In genomic region chr18:41761329-41762028, GRCh38 we compare ENCODE assay signal across 14 cellular contexts.
A peak's percentile ranks its signal among the peaks of the same experiment; 100 is the strongest.
DNase-seq lines count a peak whose midpoint lies in the region; ATAC-seq and TF ChIP-seq lines count a peak whose summit lies in the region.
"Had no signal": no experiment of that assay in that cellular context is flagged by ENCODE, and none has a peak within 500 bp of the region (broad histone marks: within the 10 kb centered on the region; RNA-seq: fewer than 3 reads in every experiment).

No MANE protein-coding gene starts in this region.

- H3K27ac Mint-ChIP-seq in chondrocyte (ENCODE audit: unreplicated experiment): no peak overlapping the region
- H3K27ac Mint-ChIP-seq: activated CD8-positive, alpha-beta T cell treated with anti-CD3 and anti-CD28 coated beads for 36 hours; natural killer cell treated with Interleukin-12 subunit alpha and Interleukin-12 subunit beta and Interleukin-15 and Interleukin-18, amount 100 ng/mL, for 72 hours had no signal

- peak; percentile 75 for ATAC-seq in omental fat pad (ENCODE audit: low FRiP score)
- ATAC-seq: activated CD8-positive, alpha-beta T cell treated with anti-CD3 and anti-CD28 coated beads for 36 hours; natural killer cell treated with Interleukin-12 subunit alpha and Interleukin-12 subunit beta and Interleukin-15 and Interleukin-18, amount 100 ng/mL, for 72 hours had no signal

- no peak overlapping the region for H3K4me3 ChIP-seq in epithelial cell of esophagus (ENCODE audit: low read length)
- H3K4me3 ChIP-seq: MG63 had no signal

- H3K36me3 Mint-ChIP-seq in chondrocyte (ENCODE audit: low read depth): no peaks in the 10 kb centered on the region
- H3K36me3 Mint-ChIP-seq: natural killer cell treated with Interleukin-12 subunit alpha and Interleukin-12 subunit beta and Interleukin-15 and Interleukin-18, amount 100 ng/mL, for 72 hours had no signal

- DNase-seq in ELR (ENCODE audit: low read depth): peak; percentile 96
- DNase-seq in NCI-H69 (lab: John Stamatoyannopoulos, UW): peak; percentile 44
- DNase-seq in epithelial cell of esophagus (ENCODE audit: low read depth): peak; percentile 93
- no peak for DNase-seq in omental fat pad (ENCODE audit: low spot score)
- no peak for DNase-seq in effector CD8-positive, alpha-beta T cell (lab: John Stamatoyannopoulos, UW)
- no peak for DNase-seq in chondrocyte (ENCODE audit: low spot score)
- DNase-seq in NOMO-1 (lab: John Stamatoyannopoulos, UW; ENCODE audit: unreplicated experiment in 2 of 2): no peak
- no peak for DNase-seq in GM13976 (ENCODE audit: low spot score)
- DNase-seq: activated CD8-positive, alpha-beta T cell treated with anti-CD3 and anti-CD28 coated beads for 36 hours; activated naive CD4-positive, alpha-beta T cell treated with Interleukin-2 at 50 U/mL for 16 hours; DMS53; MG63; NCI-H748 treated with DMSO at 0.1 percent for 48 hours had no signal

- H3K4me1 Mint-ChIP-seq in chondrocyte (ENCODE audit: low read depth): peaks cover 12% of the 10 kb centered on the region

- no peak for TF ChIP-seq CTCF in epithelial cell of esophagus (IDR thresholded peaks at IDR 0.05; ENCODE audit: insufficient read depth, low read depth, low read length, missing control alignments)
- no peak for TF ChIP-seq CTCF in omental fat pad (IDR thresholded peaks at IDR 0.05)
- no peak for TF ChIP-seq CTCF in chondrocyte (IDR thresholded peaks at IDR 0.05)
- no peak for TF ChIP-seq CTCF in GM13976 (IDR thresholded peaks at IDR 0.05; ENCODE audit: borderline replicate concordance, control extremely low read depth, extremely low read depth, insufficient read depth, missing control alignments)

- no peak overlapping the region for H3K4me3 Mint-ChIP-seq in chondrocyte (ENCODE audit: unreplicated experiment)
- H3K4me3 Mint-ChIP-seq: activated CD8-positive, alpha-beta T cell treated with anti-CD3 and anti-CD28 coated beads for 36 hours; natural killer cell treated with Interleukin-12 subunit alpha and Interleukin-12 subunit beta and Interleukin-15 and Interleukin-18, amount 100 ng/mL, for 72 hours had no signal

- H3K9me3 Mint-ChIP-seq in chondrocyte (ENCODE audit: low read depth): no peaks in the 10 kb centered on the region
- H3K9me3 Mint-ChIP-seq: activated CD8-positive, alpha-beta T cell treated with anti-CD3 and anti-CD28 coated beads for 36 hours had no signal

- in situ Hi-C loops in GM13976 (cut with MboI; ENCODE audit: low sequenced_read_pairs, unreplicated experiment): no loop called here

- no peaks in the 10 kb centered on the region for H3K27me3 Mint-ChIP-seq in chondrocyte (ENCODE audit: low read depth)
- H3K27me3 Mint-ChIP-seq: natural killer cell treated with Interleukin-12 subunit alpha and Interleukin-12 subunit beta and Interleukin-15 and Interleukin-18, amount 100 ng/mL, for 72 hours had no signal

Comparison
In these comparisons a context has a peak if more than half of its experiments do, and no peak if none do; other contexts are left out.
1. DNase-seq: peak in ELR (single experiment), NCI-H69 (single experiment) and epithelial cell of esophagus (single experiment); none in omental fat pad (single experiment), effector CD8-positive, alpha-beta T cell (single experiment), chondrocyte (single experiment), NOMO-1 (0 of 2) and GM13976 (single experiment).